In the genomic region with DNA sequence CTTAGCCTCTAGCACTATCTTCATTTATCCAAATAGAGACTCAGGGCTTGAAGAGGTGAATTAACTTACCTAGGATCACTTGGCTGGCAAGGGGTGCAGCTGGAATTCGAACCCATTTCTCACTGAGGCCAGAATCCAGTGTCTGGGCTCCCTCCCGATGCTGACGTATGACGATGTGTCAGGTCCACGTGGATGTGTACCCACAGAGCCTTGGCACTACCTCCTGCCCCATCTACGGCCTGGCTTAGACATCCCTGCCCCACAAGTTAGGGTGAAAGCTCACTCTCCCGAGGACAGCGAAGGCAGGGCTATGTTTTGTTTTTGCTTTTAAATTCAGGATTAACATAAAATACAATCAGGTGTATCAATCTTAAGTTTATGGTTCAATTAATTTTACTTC, we compare ENCODE assay signal across 20 cellular contexts.
DNase-seq lines count a peak whose midpoint lies in the region; ATAC-seq and TF ChIP-seq lines count a peak whose summit lies in the region.
"Had no signal": no experiment of that assay in that cellular context is flagged by ENCODE, and none has a peak within 500 bp of the region (broad histone marks: within the 10 kb centered on the region; RNA-seq: fewer than 3 reads in every experiment).

No MANE protein-coding gene starts in this region.

- H3K36me3 Mint-ChIP-seq in T-helper 17 cell (ENCODE audit: low read depth), result peaks cover 5% of the 10 kb centered on the region
- H3K36me3 Mint-ChIP-seq in memory B cell, result peaks cover 9% of the 10 kb centered on the region
- no peaks in the 10 kb centered on the region for H3K36me3 Mint-ChIP-seq in neural crest cell (ENCODE audit: low read depth)
- H3K36me3 Mint-ChIP-seq: CD4-positive, alpha-beta memory T cell; CD4-positive, CD25-positive, alpha-beta regulatory T cell had no signal

- H3K4me3 ChIP-seq in thyroid gland (replicated peaks in 1 of 3) (no peak overlapping the region), PC-3 (ENCODE audit: low read length) (no peak overlapping the region), smooth muscle cell (no peak overlapping the region)
- H3K4me3 ChIP-seq: BLaER1 had no signal

- ATAC-seq in T-helper 17 cell (no peak), memory B cell (ENCODE audit: low read depth) (no peak), PC-3 (no peak)

- H3K27ac ChIP-seq in thyroid gland (peak overlapping the region; percentile 74 to 92 (median 89)), PC-3 (ENCODE audit: low read length) (no peak overlapping the region), smooth muscle cell (ENCODE audit: low read depth) (no peak overlapping the region)
- H3K27ac ChIP-seq: BLaER1 had no signal

- no peak overlapping the region for H3K4me2 ChIP-seq in PC-3 (ENCODE audit: low read length)
- H3K4me2 ChIP-seq in smooth muscle cell, result no peak overlapping the region
- H3K4me2 ChIP-seq: BLaER1 had no signal

- peak overlapping the region; percentile 39 for H3K27ac Mint-ChIP-seq in T-helper 17 cell
- H3K27ac Mint-ChIP-seq in memory B cell, result peak overlapping the region; percentile 28
- peak overlapping the region; percentile 22 for H3K27ac Mint-ChIP-seq in neural crest cell (ENCODE audit: unreplicated experiment)
- H3K27ac Mint-ChIP-seq: CD4-positive, CD25-positive, alpha-beta regulatory T cell had no signal

- no peaks in the 10 kb centered on the region for H3F3A ChIP-seq in PC-3 (ENCODE audit: low read length, unreplicated experiment)
- H3F3A ChIP-seq in smooth muscle cell (ENCODE audit: low read depth), result no peaks in the 10 kb centered on the region

- H3K4me3 Mint-ChIP-seq in T-helper 17 cell, result peak overlapping the region; percentile 47
- no peak overlapping the region for H3K4me3 Mint-ChIP-seq in memory B cell
- no peak overlapping the region for H3K4me3 Mint-ChIP-seq in neural crest cell
- H3K4me3 Mint-ChIP-seq: CD14-positive monocyte; CD4-positive, alpha-beta memory T cell; CD4-positive, CD25-positive, alpha-beta regulatory T cell; CD8-positive, alpha-beta memory T cell had no signal

- TF ChIP-seq CTCF in neural crest cell (conservative IDR thresholded peaks at IDR 0.05) (no peak), thyroid gland (IDR thresholded peaks at IDR 0.05) (no peak), PC-3 (conservative IDR thresholded peaks at IDR 0.05; ENCODE audit: low read depth, low read length) (no peak), smooth muscle cell (IDR thresholded peaks at IDR 0.05; ENCODE audit: borderline replicate concordance, insufficient read depth, poor library complexity, severe bottlenecking) (no peak)

- H2AFZ ChIP-seq in PC-3 (ENCODE audit: low read length) (no peak overlapping the region), smooth muscle cell (ENCODE audit: low read depth) (no peak overlapping the region)

- intact Hi-C loops in thyroid gland (cut with DNase I) (no loop called here), PC-3 (cut with micrococcal nuclease) (no loop called here)

- POLR2A ChIA-PET in PC-3 (lab: Charles Lee; ENCODE audit: unreplicated experiment), result no interaction called here

- no peaks in the 10 kb centered on the region for H3K9me3 ChIP-seq in T-helper 17 cell (ENCODE audit: control insufficient read depth, low read length, poor library complexity, severe bottlenecking)
- no peaks in the 10 kb centered on the region for H3K9me3 ChIP-seq in thyroid gland
- H3K9me3 ChIP-seq in PC-3 (ENCODE audit: low read length), result no peaks in the 10 kb centered on the region
- no peaks in the 10 kb centered on the region for H3K9me3 ChIP-seq in smooth muscle cell (replicated peaks; ENCODE audit: low read depth)
- H3K9me3 ChIP-seq: BE2C, BLaER1 had no signal

- no peaks in the 10 kb centered on the region for H3K27me3 ChIP-seq in thyroid gland
- H3K27me3 ChIP-seq in PC-3 (ENCODE audit: low read length), result no peaks in the 10 kb centered on the region
- no peaks in the 10 kb centered on the region for H3K27me3 ChIP-seq in smooth muscle cell (ENCODE audit: low read depth)
- H3K27me3 ChIP-seq: BE2C, BLaER1 had no signal

- no peaks in the 10 kb centered on the region for H3K27me3 Mint-ChIP-seq in T-helper 17 cell
- no peaks in the 10 kb centered on the region for H3K27me3 Mint-ChIP-seq in memory B cell
- no peaks in the 10 kb centered on the region for H3K27me3 Mint-ChIP-seq in neural crest cell (ENCODE audit: low read depth)
- H3K27me3 Mint-ChIP-seq: CD4-positive, alpha-beta memory T cell; CD4-positive, CD25-positive, alpha-beta regulatory T cell; CD8-positive, alpha-beta memory T cell had no signal

- H3K79me2 ChIP-seq in PC-3 (ENCODE audit: low read length), result no peaks in the 10 kb centered on the region
- no peaks in the 10 kb centered on the region for H3K79me2 ChIP-seq in smooth muscle cell (ENCODE audit: low read depth)

- BruUV-seq in PC-3 (replicated peaks; lab: Mats Ljungman, UMichigan), result no TSS peak

- H3K36me3 ChIP-seq in thyroid gland (no peaks in the 10 kb centered on the region), PC-3 (ENCODE audit: low read depth, low read length) (no peaks in the 10 kb centered on the region), smooth muscle cell (ENCODE audit: low read depth) (no peaks in the 10 kb centered on the region)
- H3K36me3 ChIP-seq: BE2C, BLaER1 had no signal

- H3K9me3 Mint-ChIP-seq in memory B cell (no peaks in the 10 kb centered on the region), neural crest cell (no peaks in the 10 kb centered on the region)
- H3K9me3 Mint-ChIP-seq: CD4-positive, alpha-beta memory T cell; CD8-positive, alpha-beta memory T cell had no signal

- CTCF ChIA-PET in PC-3 (lab: Charles Lee), result no interaction called here

- 98% methylated on average over 8 of the region's 8 CpGs for WGBS in thyroid gland, 2 donors
- 95% methylated on average over 8 of the region's 8 CpGs for WGBS in smooth muscle cell (ENCODE audit: low lambda C conversion rate)

- TF ChIP-seq POLR2A in thyroid gland (IDR thresholded peaks at IDR 0.05), result no peak

- no peaks in the 10 kb centered on the region for H3K9me2 ChIP-seq in PC-3 (replicated peaks; ENCODE audit: low read length)

- DNase-seq in T-helper 17 cell (no peak), memory B cell (ENCODE audit: low spot score in 2 of 2) (no peak), neural crest cell (ENCODE audit: low read depth, low spot score) (no peak), thyroid gland (no peak), superior temporal gyrus (ENCODE audit: extremely low spot score) (no peak), PC-3 (no peak), smooth muscle cell (lab: John Stamatoyannopoulos, UW; ENCODE audit: unreplicated experiment) (no peak)
- no peak for DNase-seq in stimulated activated naive CD4-positive, alpha-beta T cell treated with Interleukin-2 at 50 U/mL for 16 hours (lab: John Stamatoyannopoulos, UW)
- DNase-seq: 8988T; ACHN; BE2C; C1 segment of cervical spinal cord; CD4-positive, alpha-beta memory T cell; CD4-positive, CD25-positive, alpha-beta regulatory T cell; CD8-positive, alpha-beta memory T cell; DMS 273 treated with DMSO at 0.1 percent for 48 hours; DMS79 treated with DMSO at 0.1 percent for 48 hours; GF-D8 had no signal

- H3K4me1 ChIP-seq in thyroid gland, result peaks cover 33 to 44% of the 10 kb centered on the region in 2 donors
- no peaks in the 10 kb centered on the region for H3K4me1 ChIP-seq in PC-3 (ENCODE audit: insufficient read depth, low read length)
- H3K4me1 ChIP-seq in smooth muscle cell (ENCODE audit: low read depth), result no peaks in the 10 kb centered on the region
- H3K4me1 ChIP-seq: BE2C had no signal

- H4K20me1 ChIP-seq in PC-3 (ENCODE audit: low read length) (no peaks in the 10 kb centered on the region), smooth muscle cell (ENCODE audit: low read depth) (no peaks in the 10 kb centered on the region)

- H3K4me1 Mint-ChIP-seq in T-helper 17 cell (peaks cover 6% of the 10 kb centered on the region), memory B cell (peaks cover 22% of the 10 kb centered on the region), neural crest cell (peaks cover 8% of the 10 kb centered on the region)

- H3K9ac ChIP-seq in PC-3 (ENCODE audit: low read length) (no peak overlapping the region), smooth muscle cell (ENCODE audit: low read depth) (no peak overlapping the region)
- H3K9ac ChIP-seq: BLaER1 had no signal

Comparison
In these comparisons a context has a peak if more than half of its experiments do, and no peak if none do; other contexts are left out.
1. H3K27ac ChIP-seq: peak in thyroid gland (3 of 3); none in PC-3 (single experiment) and smooth muscle cell (single experiment).
2. Peak in every context shown above with its lines, with median percentiles within 50 percentile points of each other: H3K27ac Mint-ChIP-seq.